In the genomic region with DNA sequence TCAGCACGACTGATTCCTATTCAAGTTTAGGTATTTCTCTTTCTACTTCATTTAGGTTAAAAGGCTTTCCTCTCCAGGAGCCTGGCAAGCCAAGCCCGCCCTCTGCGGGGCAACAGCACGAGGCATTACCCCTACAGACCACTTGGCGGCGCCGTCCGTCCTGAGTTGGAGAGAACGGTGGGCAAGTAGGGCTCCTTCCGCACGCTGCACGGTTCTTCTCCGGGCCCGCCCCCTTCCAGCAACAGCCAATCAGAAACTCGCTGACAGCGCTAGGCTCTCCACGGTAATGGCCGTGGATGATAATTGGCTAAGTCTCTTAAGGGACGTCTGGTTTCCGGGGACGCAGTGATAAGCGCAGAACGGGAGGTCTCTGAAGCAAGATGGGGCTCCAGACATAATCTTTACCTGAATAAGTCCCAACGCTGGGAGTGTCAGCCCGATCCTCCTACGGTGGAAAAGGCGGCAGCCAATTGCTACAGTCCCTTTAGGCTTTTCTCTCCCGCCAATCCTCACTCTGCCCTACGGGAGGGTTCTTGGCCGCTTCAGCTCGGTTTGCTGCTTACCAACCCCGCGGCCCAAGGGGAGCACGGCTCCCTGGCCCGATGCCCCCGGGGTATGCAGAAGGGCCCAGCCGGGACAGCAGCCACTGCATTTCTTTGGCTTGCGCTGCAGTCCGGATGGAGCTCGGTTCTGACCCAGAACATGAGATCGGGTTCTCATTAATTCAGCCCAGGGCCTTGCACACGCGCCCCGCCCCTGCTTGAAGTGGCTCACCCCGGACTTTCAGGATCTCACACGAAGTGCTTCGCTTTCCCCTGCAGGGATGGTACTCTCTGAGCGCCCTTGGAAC, we compare ENCODE assay signal across 8 cellular contexts.
A peak's percentile ranks its signal among the peaks of the same experiment; 100 is the strongest.
DNase-seq lines count a peak whose midpoint lies in the region; ATAC-seq, FAIRE-seq and TF ChIP-seq lines count a peak whose summit lies in the region.

No MANE protein-coding gene starts in this region.

- peak overlapping the region; percentile 78 for H3K4me3 ChIP-seq in AG04449 (ENCODE audit: low read depth, low read length)

- peak; percentile 98 for TF ChIP-seq CTCF in AG04449 (IDR thresholded peaks at IDR 0.05; ENCODE audit: insufficient read depth, low read length, missing control alignments)

- DNase-seq in AG04449 (ENCODE audit: low read depth, low spot score) (peak; percentile 73), NCI-H2227 (lab: John Stamatoyannopoulos, UW; ENCODE audit: unreplicated experiment) (peak; percentile 99), cerebellar cortex (ENCODE audit: low spot score) (peak; percentile 97)
- peak; percentile 90 to 95 (median 92) for DNase-seq in activated CD4-positive, CD25-positive, alpha-beta regulatory T cell (lab: John Stamatoyannopoulos, UW)
- peak; percentile 97 for DNase-seq in stimulated activated CD4-positive, alpha-beta T cell treated with anti-CD3 and anti-CD28 coated beads, Interleukin-12 subunit alpha, Interleukin-12 subunit beta, amount 100 ng/mL, for 4 hours

- ATAC-seq in GM18873 (IDR thresholded peaks at IDR 0.05; ENCODE audit: low FRiP score, unreplicated experiment): peak; percentile 100
- ATAC-seq in HG03139 (IDR thresholded peaks at IDR 0.05; ENCODE audit: unreplicated experiment): peak; percentile 100

- POLR2A ChIA-PET in AG04449 (lab: Yijun Ruan, JAX): no interaction called here

- CTCF ChIA-PET in AG04449 (lab: Yijun Ruan, JAX): interaction anchor here (0.7 to 4.7 kb wide), 18 partner anchors 8 to 486 kb away, joined by 3 to 68 read pairs (median 4); no protein-coding TSS in a partner anchor

- peak; percentile 90 for FAIRE-seq in islet of Langerhans (lab: Jason Lieb, UNC)

Comparison
In these comparisons a context has a peak if more than half of its experiments do, and no peak if none do; other contexts are left out.
1. Peak in every context shown above with its lines: DNase-seq, ATAC-seq and H3K4me3 ChIP-seq.